Comparison of ENCODE assay signal across 8 cellular contexts in the genomic region with DNA sequence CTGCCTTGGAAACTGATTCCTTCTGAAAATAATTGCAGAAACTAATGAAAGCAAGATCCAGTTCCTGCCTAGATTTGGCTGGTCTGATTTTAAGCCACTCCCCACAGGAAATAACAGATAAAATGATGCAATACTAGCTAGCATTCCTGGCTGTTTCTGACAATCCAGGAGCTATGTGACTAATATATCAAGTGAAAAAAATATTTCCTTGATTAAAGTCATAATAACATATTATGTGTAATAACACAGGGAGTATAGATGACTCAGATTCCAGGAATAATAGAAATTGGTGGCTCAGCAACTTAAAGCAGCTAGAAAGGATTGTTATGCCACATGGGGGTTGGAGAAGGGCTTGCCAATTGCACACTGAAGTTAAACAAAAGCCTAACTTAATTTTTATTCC.
A peak's percentile ranks its signal among the peaks of the same experiment; 100 is the strongest.
DNase-seq lines count a peak whose midpoint lies in the region; FAIRE-seq and TF ChIP-seq lines count a peak whose summit lies in the region.

No MANE protein-coding gene starts in this region.

- FAIRE-seq in astrocyte (lab: Jason Lieb, UNC) = peak; percentile 69

- peaks cover 5% of the 10 kb centered on the region for H3K4me1 Mint-ChIP-seq in astrocyte (ENCODE audit: low read depth, unreplicated experiment)

- H3K9ac ChIP-seq in astrocyte (ENCODE audit: low read length) (peak overlapping the region; percentile 39), iPS-20b (ENCODE audit: low read depth, low read length) (peak overlapping the region; percentile 10; the same call in 1 of the 2 replicates)

- H3K4me2 ChIP-seq in astrocyte (ENCODE audit: low read length) = peak overlapping the region; percentile 52

- no peaks in the 10 kb centered on the region for H3K9me3 Mint-ChIP-seq in astrocyte (ENCODE audit: unreplicated experiment)

- H3K27ac Mint-ChIP-seq in astrocyte (ENCODE audit: unreplicated experiment) = peak overlapping the region; percentile 96

- no peaks in the 10 kb centered on the region for H3K27me3 Mint-ChIP-seq in astrocyte (ENCODE audit: low read depth, unreplicated experiment)

- H3K27ac ChIP-seq in astrocyte (ENCODE audit: low read depth, low read length) = peak overlapping the region; percentile 71
- peak overlapping the region; percentile 30 for H3K27ac ChIP-seq in iPS-20b (ENCODE audit: low read length)
- H3K27ac ChIP-seq in substantia nigra (ENCODE audit: low read depth, low read length, poor library complexity, severe bottlenecking) = no peak overlapping the region

- DNase-seq in HT1080 (ENCODE audit: low read depth) (peak; percentile 92), astrocyte (ENCODE audit: low read depth) (peak; percentile 95), stromal cell of bone marrow (ENCODE audit: low read depth) (peak; percentile 93), NCI-H524 (lab: John Stamatoyannopoulos, UW) (no peak), cortex of kidney (lab: John Stamatoyannopoulos, UW) (no peak), substantia nigra (lab: John Stamatoyannopoulos, UW) (no peak), activated gamma-delta T cell (lab: John Stamatoyannopoulos, UW) (no peak)

- no peak for TF ChIP-seq CTCF in astrocyte (IDR thresholded peaks at IDR 0.05; ENCODE audit: insufficient read depth, low read depth, low read length)

- H3K4me1 ChIP-seq in astrocyte (ENCODE audit: insufficient read depth, low read length) = peaks cover 10% of the 10 kb centered on the region
- H3K4me1 ChIP-seq in iPS-20b (ENCODE audit: insufficient read depth, low read length) = peaks cover 5% of the 10 kb centered on the region; the same call in 1 of the 2 replicates

- H3K27me3 ChIP-seq in astrocyte (ENCODE audit: insufficient read depth, low read length) (no peaks in the 10 kb centered on the region), iPS-20b (ENCODE audit: insufficient read depth, low read length) (no peaks in the 10 kb centered on the region)

- H3K9me3 ChIP-seq in astrocyte (ENCODE audit: insufficient read depth, low read depth, low read length) (no peaks in the 10 kb centered on the region), iPS-20b (ENCODE audit: insufficient read depth, low read depth, low read length) (no peaks in the 10 kb centered on the region)

- no peak overlapping the region for H3K4me3 Mint-ChIP-seq in astrocyte (ENCODE audit: unreplicated experiment)

- no peaks in the 10 kb centered on the region for H3K79me2 ChIP-seq in astrocyte (ENCODE audit: insufficient read depth, low read length)

- H3K36me3 ChIP-seq in astrocyte (ENCODE audit: insufficient read depth, low read length) = no peaks in the 10 kb centered on the region
- H3K36me3 ChIP-seq in iPS-20b (ENCODE audit: insufficient read depth, low read depth, low read length) = no peaks in the 10 kb centered on the region

- H4K20me1 ChIP-seq in astrocyte (ENCODE audit: insufficient read depth, low read length) = no peaks in the 10 kb centered on the region

- H3K36me3 Mint-ChIP-seq in astrocyte (ENCODE audit: low read depth, unreplicated experiment) = no peaks in the 10 kb centered on the region

- H3K4me3 ChIP-seq in astrocyte (ENCODE audit: insufficient read depth, low read depth, low read length) (no peak overlapping the region), iPS-20b (ENCODE audit: low read length) (no peak overlapping the region)

- no peak overlapping the region for H2AFZ ChIP-seq in astrocyte (ENCODE audit: low read depth, low read length)

Comparison
In these comparisons a context has a peak if more than half of its experiments do, and no peak if none do; other contexts are left out.
1. DNase-seq: peak in HT1080 (single experiment), astrocyte (single experiment) and stromal cell of bone marrow (single experiment); none in NCI-H524 (0 of 2), cortex of kidney (single experiment), substantia nigra (0 of 49) and activated gamma-delta T cell (single experiment).